Comparison of ENCODE assay signal across 16 cellular contexts in the genomic region with DNA sequence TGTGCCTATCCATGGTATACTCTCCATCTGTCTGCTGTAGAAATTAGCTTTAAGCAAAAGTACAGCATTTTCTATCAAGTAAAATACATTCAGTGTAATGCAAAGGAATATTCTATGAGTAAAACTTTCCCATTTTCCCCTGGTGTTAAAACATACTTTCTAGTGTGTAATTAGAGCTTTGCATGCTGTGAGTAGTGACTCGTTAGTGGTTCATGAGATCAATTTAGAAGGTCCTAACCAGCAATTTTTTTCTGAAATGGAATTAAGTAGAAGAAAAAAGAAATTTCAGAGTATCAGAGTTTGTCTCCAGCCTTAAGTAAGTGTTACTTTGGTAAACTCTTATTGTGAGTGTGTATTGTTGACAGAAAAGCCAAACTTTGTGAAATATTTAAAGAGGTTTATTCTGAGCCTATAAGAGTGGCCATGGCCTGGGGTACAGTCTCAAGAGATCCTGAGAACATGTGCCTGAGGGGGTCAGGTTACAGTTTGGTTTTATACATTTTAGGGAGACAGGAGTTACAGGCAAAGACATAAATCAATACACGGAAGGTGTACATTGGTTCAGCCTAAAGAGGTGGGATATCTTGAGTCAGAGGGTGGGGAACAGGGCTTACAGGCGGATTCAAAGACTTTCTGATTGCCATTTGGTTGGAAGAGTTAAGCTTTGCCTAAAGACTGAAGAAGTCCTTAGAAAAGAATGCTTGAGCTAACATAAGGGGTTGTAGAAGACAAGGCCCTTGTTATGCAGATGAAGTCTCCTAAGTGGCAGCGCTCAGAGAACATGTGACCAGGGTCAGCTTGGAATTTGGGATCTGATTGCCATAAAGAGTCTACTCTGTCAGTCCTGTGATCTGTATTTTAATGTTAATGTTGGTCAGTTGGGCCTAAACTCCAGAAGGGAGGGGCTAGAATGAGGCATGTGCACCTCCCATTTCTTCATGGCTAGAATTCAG. TPM values are rescaled to one million over a fixed set of nuclear protein-coding genes. Genes with fewer than 3 reads are reported as not detected.
A peak's percentile ranks its signal among the peaks of the same experiment; 100 is the strongest.
DNase-seq lines count a peak whose midpoint lies in the region; TF ChIP-seq lines count a peak whose summit lies in the region.
"Had no signal": no experiment of that assay in that cellular context is flagged by ENCODE, and none has a peak within 500 bp of the region (broad histone marks: within the 10 kb centered on the region; RNA-seq: fewer than 3 reads in every experiment).

No MANE protein-coding gene starts in this region.

- H3K9me3 ChIP-seq in NT2/D1 (ENCODE audit: insufficient read depth, low read length) (no peaks in the 10 kb centered on the region), endodermal cell (ENCODE audit: control insufficient read depth, low read length) (no peaks in the 10 kb centered on the region)
- H3K9me3 ChIP-seq: esophagus squamous epithelium, prostate gland, upper lobe of left lung had no signal

- no peak overlapping the region for H3K4me3 Mint-ChIP-seq in activated CD4-positive, alpha-beta T cell treated with anti-CD3 and anti-CD28 coated beads, Interleukin-2, amount 10 ng/mL, durations not matched to agents 7 days and 5 days
- H3K4me3 Mint-ChIP-seq in endodermal cell = no peak overlapping the region

- H3K4me1 ChIP-seq in NT2/D1 (ENCODE audit: insufficient read depth, insufficient read length) (peaks cover 11% of the 10 kb centered on the region), endodermal cell (ENCODE audit: control insufficient read depth, insufficient read depth, low read length) (no peaks in the 10 kb centered on the region)
- H3K4me1 ChIP-seq: prostate gland had no signal

- no peak overlapping the region for H3K9ac ChIP-seq in NT2/D1 (ENCODE audit: insufficient read length, low read depth)
- no peak overlapping the region for H3K9ac ChIP-seq in endodermal cell (ENCODE audit: extremely low read depth, low read length, poor library complexity, severe bottlenecking)
- H3K9ac ChIP-seq: GM23248 had no signal

- H3K36me3 Mint-ChIP-seq in activated CD4-positive, alpha-beta T cell treated with anti-CD3 and anti-CD28 coated beads, Interleukin-2, amount 10 ng/mL, durations not matched to agents 7 days and 5 days (ENCODE audit: low read depth) = peaks cover 7% of the 10 kb centered on the region
- H3K36me3 Mint-ChIP-seq in endodermal cell (ENCODE audit: low read depth) = no peaks in the 10 kb centered on the region

- CTCF ChIA-PET in activated CD4-positive, alpha-beta T cell treated with anti-CD3 and anti-CD28 coated beads, Interleukin-2, amount 10 ng/mL, durations not matched to agents 7 days and 5 days (lab: Charles Lee) = interaction anchor here (1.1 to 1.5 kb wide), 4 partner anchors 9 to 67 kb away, joined by 3 to 4 read pairs (median 4); partner anchors contain the start of gene LGI4

- H3K27ac Mint-ChIP-seq in activated CD4-positive, alpha-beta T cell treated with anti-CD3 and anti-CD28 coated beads, Interleukin-2, amount 10 ng/mL, durations not matched to agents 7 days and 5 days = peak overlapping the region; percentile 60
- H3K27ac Mint-ChIP-seq in endodermal cell = peak overlapping the region; percentile 91

- peaks cover 2% of the 10 kb centered on the region for H3K9me3 Mint-ChIP-seq in activated CD4-positive, alpha-beta T cell treated with anti-CD3 and anti-CD28 coated beads, Interleukin-2, amount 10 ng/mL, durations not matched to agents 7 days and 5 days
- H3K9me3 Mint-ChIP-seq in endodermal cell = no peaks in the 10 kb centered on the region

- intact Hi-C loops in posterior cingulate gyrus (cut with DNase I) = no loop called here

- no peak overlapping the region for H3K4me3 ChIP-seq in NT2/D1 (ENCODE audit: insufficient read length, low read depth)
- H3K4me3 ChIP-seq in endodermal cell (ENCODE audit: low read length) = no peak overlapping the region
- H3K4me3 ChIP-seq: esophagus squamous epithelium, GM23248, prostate gland, upper lobe of left lung had no signal

- H3K36me3 ChIP-seq in NT2/D1 (ENCODE audit: insufficient read depth, insufficient read length, low read length) (no peaks in the 10 kb centered on the region), endodermal cell (ENCODE audit: control insufficient read depth, insufficient read depth, low read length) (no peaks in the 10 kb centered on the region)
- H3K36me3 ChIP-seq: esophagus squamous epithelium, prostate gland, upper lobe of left lung had no signal

- 67% methylated on average over 4 of the region's 4 CpGs for WGBS in endodermal cell (ENCODE audit: insufficient coverage in 1 of 2, insufficient read length in 1 of 2), 2 experiments

- H3K4me1 Mint-ChIP-seq in activated CD4-positive, alpha-beta T cell treated with anti-CD3 and anti-CD28 coated beads, Interleukin-2, amount 10 ng/mL, durations not matched to agents 7 days and 5 days = peaks cover 67% of the 10 kb centered on the region
- peaks cover 13% of the 10 kb centered on the region for H3K4me1 Mint-ChIP-seq in endodermal cell

- POLR2A ChIA-PET in activated CD4-positive, alpha-beta T cell treated with anti-CD3 and anti-CD28 coated beads, Interleukin-2, amount 10 ng/mL, durations not matched to agents 7 days and 5 days (lab: Charles Lee) = interaction anchor here (0.6 kb wide), 1 partner anchor 977 kb away, joined by 3 read pairs; no protein-coding TSS in a partner anchor

- DNase-seq in activated CD4-positive, alpha-beta T cell treated with anti-CD3 and anti-CD28 coated beads, Interleukin-2, amount 10 ng/mL, durations not matched to agents 7 days and 5 days = no peak
- DNase-seq in activated CD4-positive, alpha-beta T cell treated with anti-CD3 and anti-CD28 coated beads, Interleukin-2, amount 50 U/mL, for 1 hour = no peak
- peak; percentile 92 for DNase-seq in NT2/D1 (ENCODE audit: low read depth, low spot score)
- DNase-seq in endodermal cell = peak; percentile 78
- peak; percentile 22 for DNase-seq in stimulated activated CD8-positive, alpha-beta memory T cell treated with anti-CD3 and anti-CD28 coated beads, Interleukin-4, amount 100 ng/mL, for 48 hours
- no peak for DNase-seq in islet precursor cell
- DNase-seq in D341Med (ENCODE audit: low spot score) = no peak
- DNase-seq in posterior cingulate gyrus = no peak
- DNase-seq: esophagus squamous epithelium, GM23248, NCI-H2029 treated with DMSO at 0.1 percent for 48 hours, upper lobe of left lung had no signal

- no peaks in the 10 kb centered on the region for H3K27me3 Mint-ChIP-seq in activated CD4-positive, alpha-beta T cell treated with anti-CD3 and anti-CD28 coated beads, Interleukin-2, amount 10 ng/mL, durations not matched to agents 7 days and 5 days
- H3K27me3 Mint-ChIP-seq in endodermal cell (ENCODE audit: insufficient read depth) = peaks cover 2% of the 10 kb centered on the region

- no peak for TF ChIP-seq CTCF in endodermal cell (conservative IDR thresholded peaks at IDR 0.05)

- H3K27me3 ChIP-seq in NT2/D1 (ENCODE audit: insufficient read depth, insufficient read length) (no peaks in the 10 kb centered on the region), endodermal cell (ENCODE audit: control insufficient read depth, insufficient read depth, low read length, poor library complexity, severe bottlenecking) (no peaks in the 10 kb centered on the region)
- H3K27me3 ChIP-seq: upper lobe of left lung had no signal

- peak overlapping the region; percentile 30 for H3K27ac ChIP-seq in endodermal cell (ENCODE audit: low read depth, low read length)
- H3K27ac ChIP-seq: esophagus squamous epithelium, GM23248, prostate gland, VCaP had no signal

RNA-seq across cellular contexts. Expression of gene FAM187B, which starts 25.5 kb away (rescaled TPM):
- not detected for total RNA-seq in activated CD4-positive, alpha-beta T cell treated with anti-CD3 and anti-CD28 coated beads, Interleukin-2, amount 10 ng/mL, durations not matched to agents 7 days and 5 days
- not detected for total RNA-seq in endodermal cell
- polyA plus RNA-seq in endodermal cell (2013, experiment 1 of 2) = not detected
- not detected for polyA plus RNA-seq in endodermal cell (2013, experiment 2 of 2)
- total RNA-seq: cerebellum, esophagus squamous epithelium, GM23248, SK-MEL-5, upper lobe of left lung had no signal
- polyA plus RNA-seq: GM23248 had no signal

RNA-seq across cellular contexts. Expression of gene LSR, which starts 45.8 kb away (rescaled TPM):
- total RNA-seq in activated CD4-positive, alpha-beta T cell treated with anti-CD3 and anti-CD28 coated beads, Interleukin-2, amount 10 ng/mL, durations not matched to agents 7 days and 5 days = 1 to 10 TPM; 3.5 to 3.6 TPM
- 100 to 1,000 TPM; 112 to 170 TPM for total RNA-seq in endodermal cell
- 51.6 TPM for polyA plus RNA-seq in endodermal cell (2013, experiment 1 of 2)
- 36.3 TPM for polyA plus RNA-seq in endodermal cell (2013, experiment 2 of 2)
- total RNA-seq: GM23248 had no signal

RNA-seq across cellular contexts. Expression of gene FXYD5, which starts 48.5 kb away (rescaled TPM):
- total RNA-seq in activated CD4-positive, alpha-beta T cell treated with anti-CD3 and anti-CD28 coated beads, Interleukin-2, amount 10 ng/mL, durations not matched to agents 7 days and 5 days = 100 to 1,000 TPM; 455 to 524 TPM
- 10 to 100 TPM; 24.0 to 29.6 TPM for total RNA-seq in endodermal cell
- 36.6 TPM for polyA plus RNA-seq in endodermal cell (2013, experiment 1 of 2)
- 27.4 TPM for polyA plus RNA-seq in endodermal cell (2013, experiment 2 of 2)

RNA-seq across cellular contexts. Expression of gene FXYD7, which starts 59.9 kb away (rescaled TPM):
- 1 to 10 TPM; 4.5 to 5.0 TPM for total RNA-seq in activated CD4-positive, alpha-beta T cell treated with anti-CD3 and anti-CD28 coated beads, Interleukin-2, amount 10 ng/mL, durations not matched to agents 7 days and 5 days
- 1 to 10 TPM in 1 of 2 donors, not detected in 1; 1.1 TPM for total RNA-seq in endodermal cell
- 8.2 TPM for polyA plus RNA-seq in endodermal cell (2013, experiment 1 of 2)
- 5.4 TPM for polyA plus RNA-seq in endodermal cell (2013, experiment 2 of 2)
- total RNA-seq: esophagus squamous epithelium, GM23248, prostate gland, SK-MEL-5 had no signal
- polyA plus RNA-seq: GM23248 had no signal

Comparison
In these comparisons a context has a peak if more than half of its experiments do, and no peak if none do; other contexts are left out.
1. DNase-seq: peak in NT2/D1 (single experiment), endodermal cell (single experiment) and stimulated activated CD8-positive, alpha-beta memory T cell treated with anti-CD3 and anti-CD28 coated beads, Interleukin-4, amount 100 ng/mL, for 48 hours (single experiment); none in activated CD4-positive, alpha-beta T cell treated with anti-CD3 and anti-CD28 coated beads, Interleukin-2, amount 10 ng/mL, durations not matched to agents 7 days and 5 days (single experiment), activated CD4-positive, alpha-beta T cell treated with anti-CD3 and anti-CD28 coated beads, Interleukin-2, amount 50 U/mL, for 1 hour (single experiment), islet precursor cell (single experiment), D341Med (single experiment) and posterior cingulate gyrus (0 of 10).
2. RNA of gene LSR, which starts 45.8 kb away (total RNA-seq): 112 to 170 TPM in endodermal cell; 3.5 to 3.6 TPM in activated CD4-positive, alpha-beta T cell treated with anti-CD3 and anti-CD28 coated beads, Interleukin-2, amount 10 ng/mL, durations not matched to agents 7 days and 5 days; every median in the first group is over 10 times any median in the second.
3. RNA of gene FXYD5, which starts 48.5 kb away (total RNA-seq): 455 to 524 TPM in activated CD4-positive, alpha-beta T cell treated with anti-CD3 and anti-CD28 coated beads, Interleukin-2, amount 10 ng/mL, durations not matched to agents 7 days and 5 days; 24.0 to 29.6 TPM in endodermal cell; every median in the first group is over 10 times any median in the second.